In the genomic region with DNA sequence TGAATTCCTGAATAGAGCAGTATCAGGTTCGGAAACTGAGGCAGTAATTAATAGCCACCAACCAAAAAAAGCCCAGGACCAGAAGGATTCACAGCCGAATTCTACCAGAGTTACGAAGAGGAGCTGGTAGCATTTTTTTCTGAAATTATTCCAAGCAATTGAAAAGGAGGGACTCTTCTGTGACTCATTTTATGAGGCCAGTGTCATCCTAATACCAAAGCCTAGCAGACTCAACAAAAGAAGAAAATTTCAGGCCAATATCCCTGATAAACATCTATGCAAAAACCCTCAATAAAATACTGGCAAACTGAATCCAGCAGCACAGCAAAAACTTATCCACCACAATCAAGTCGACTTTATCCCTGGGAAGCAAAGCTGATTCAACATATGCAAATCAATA, we compare ENCODE assay signal across 27 cellular contexts.
"Had no signal": no experiment of that assay in that cellular context is flagged by ENCODE, and none has a peak within 500 bp of the region (broad histone marks: within the 10 kb centered on the region; RNA-seq: fewer than 3 reads in every experiment).

No MANE protein-coding gene starts in this region.

- H3K27ac ChIP-seq: lower lobe of right lung, pancreas, prostate gland, skin epidermis, suprapubic skin, thoracic aorta, tibial artery, upper lobe of right lung had no signal

- H3K27me3 ChIP-seq: pancreas, suprapubic skin, tibial artery, upper lobe of right lung had no signal

- DNase-seq: hippocampal formation; kidney glomerular epithelial cell; left cardiac atrium; lower lobe of right lung; mammary epithelial cell; mesenchymal stem cell; naive thymus-derived CD8-positive, alpha-beta T cell; nucleus accumbens; pancreas; posterior cingulate gyrus; retina; right cardiac atrium; stimulated activated CD4-positive, alpha-beta T cell treated with anti-CD3 and anti-CD28 coated beads, Interleukin-12 subunit alpha, Interleukin-12 subunit beta, amount 100 ng/mL, for 4 hours; stimulated activated CD4-positive, alpha-beta T cell treated with anti-CD3 and anti-CD28 coated beads, Interleukin-15, amount 100 ng/mL, for 24 hours; stimulated activated CD4-positive, alpha-beta T cell treated with anti-CD3 and anti-CD28 coated beads, Interleukin-4, amount 100 ng/mL, for 24 hours; stimulated activated naive CD4-positive, alpha-beta T cell; tibial artery; trophoblast cell; upper lobe of right lung had no signal

- H3K36me3 Mint-ChIP-seq: naive thymus-derived CD8-positive, alpha-beta T cell; stimulated activated effector memory CD8-positive, alpha-beta T cell treated with anti-CD3 and anti-CD28 coated beads, Interleukin-12 subunit alpha, Interleukin-12 subunit beta, amount 100 ng/mL, for 72 hours had no signal

- H3K36me3 ChIP-seq: lower lobe of right lung, pancreas, prostate gland, suprapubic skin, thoracic aorta, tibial artery, upper lobe of right lung had no signal

- H3K4me3 Mint-ChIP-seq: naive thymus-derived CD8-positive, alpha-beta T cell; nephron; neural crest cell; stimulated activated effector memory CD8-positive, alpha-beta T cell treated with anti-CD3 and anti-CD28 coated beads, Interleukin-12 subunit alpha, Interleukin-12 subunit beta, amount 100 ng/mL, for 72 hours; stimulated activated naive CD8-positive, alpha-beta T cell treated with anti-CD3 and anti-CD28 coated beads, Interleukin-15, Interleukin-2, amounts not matched to agents 100 ng/mL and 50 ng/mL, for 24 hours had no signal

- H3K4me1 Mint-ChIP-seq: naive thymus-derived CD8-positive, alpha-beta T cell; nephron; neural crest cell; stimulated activated effector memory CD8-positive, alpha-beta T cell treated with anti-CD3 and anti-CD28 coated beads, Interleukin-12 subunit alpha, Interleukin-12 subunit beta, amount 100 ng/mL, for 72 hours had no signal

- H3K4me3 ChIP-seq: lower lobe of right lung, pancreas, prostate gland, skin epidermis, suprapubic skin, thoracic aorta, tibial artery, upper lobe of right lung had no signal

- H3K9me3 ChIP-seq: lower lobe of right lung, pancreas, prostate gland, suprapubic skin, thoracic aorta, tibial artery, upper lobe of right lung had no signal

- H3K4me1 ChIP-seq: pancreas, prostate gland, suprapubic skin, tibial artery, upper lobe of right lung had no signal

- H3K9me3 Mint-ChIP-seq: naive thymus-derived CD8-positive, alpha-beta T cell; stimulated activated effector memory CD8-positive, alpha-beta T cell treated with anti-CD3 and anti-CD28 coated beads, Interleukin-12 subunit alpha, Interleukin-12 subunit beta, amount 100 ng/mL, for 72 hours; stimulated activated naive CD8-positive, alpha-beta T cell treated with anti-CD3 and anti-CD28 coated beads, Interleukin-15, Interleukin-2, amounts not matched to agents 100 ng/mL and 50 ng/mL, for 24 hours had no signal

- H3K27ac Mint-ChIP-seq: naive thymus-derived CD8-positive, alpha-beta T cell; nephron; stimulated activated effector memory CD8-positive, alpha-beta T cell treated with anti-CD3 and anti-CD28 coated beads, Interleukin-12 subunit alpha, Interleukin-12 subunit beta, amount 100 ng/mL, for 72 hours; stimulated activated naive CD8-positive, alpha-beta T cell treated with anti-CD3 and anti-CD28 coated beads, Interleukin-15, Interleukin-2, amounts not matched to agents 100 ng/mL and 50 ng/mL, for 24 hours had no signal
